1 cellular context compared by ENCODE assay signal in genomic region chr6:45326698-45327417, GRCh38.
TF ChIP-seq lines count a peak whose summit lies in the region.

No MANE protein-coding gene starts in this region.

TF ChIP-seq in HepG2, 621 proteins besides CTCF, POLR2A, EP300 and RAD21:
- TF ChIP-seq ZNF276 (CRISPR knock-in tag; IDR thresholded peaks at IDR 0.05; ENCODE audit: low read depth) (no peak), SNAPC4 (CRISPR knock-in tag; IDR thresholded peaks at IDR 0.05) (0 out of 2 replicates have a peak, but pooled peaks have one; percentile 39)
